10 cellular contexts compared by ENCODE assay signal in the genomic region with DNA sequence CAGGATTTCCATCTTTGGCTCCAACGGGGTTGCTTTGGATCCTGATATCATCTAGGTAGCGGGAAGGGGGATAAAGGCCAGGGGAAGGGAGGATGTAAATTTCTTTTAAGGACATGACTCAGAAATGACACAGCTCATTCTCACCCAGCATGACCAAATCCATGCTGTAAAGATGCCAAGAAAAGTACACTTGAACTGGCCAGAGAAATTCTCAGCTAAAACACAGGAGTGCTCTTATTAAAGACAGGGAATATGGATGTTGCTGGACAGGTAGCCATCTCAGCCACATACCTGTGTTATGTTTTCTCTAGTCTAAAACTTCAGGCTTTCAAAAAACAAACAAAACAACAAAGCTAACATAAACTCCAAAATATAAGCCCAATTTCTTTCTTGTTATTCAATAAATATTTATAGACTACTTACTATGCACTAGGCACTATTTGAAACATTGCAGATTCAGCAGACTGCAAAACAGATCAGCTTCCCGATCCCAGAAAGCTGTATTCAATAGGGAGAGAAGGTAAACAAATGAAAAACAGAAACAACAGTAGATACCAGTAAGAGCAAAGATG.
A peak's percentile ranks its signal among the peaks of the same experiment; 100 is the strongest.
DNase-seq lines count a peak whose midpoint lies in the region; ATAC-seq and TF ChIP-seq lines count a peak whose summit lies in the region.
"Had no signal": no experiment of that assay in that cellular context is flagged by ENCODE, and none has a peak within 500 bp of the region (broad histone marks: within the 10 kb centered on the region; RNA-seq: fewer than 3 reads in every experiment).

No MANE protein-coding gene starts in this region.

- peaks cover 10 to 13% of the 10 kb centered on the region in 2 donors for H3K27me3 Mint-ChIP-seq in CD8-positive, alpha-beta memory T cell

- no TSS peak for BruUV-seq in Panc1 (replicated peaks; lab: Mats Ljungman, UMichigan)

- WGBS in esophagus, 2 donors, result 12 to 28% methylated on average over 3 of the region's 3 CpGs

- POLR2A ChIA-PET in CD8-positive, alpha-beta memory T cell (lab: Charles Lee), result no interaction called here
- POLR2A ChIA-PET in Panc1 (lab: Charles Lee), result interaction anchor here (0.5 to 1.1 kb wide), 5 partner anchors 12 to 245 kb away, joined by 3 to 11 read pairs (median 4); no protein-coding TSS in a partner anchor

- no peaks in the 10 kb centered on the region for H3K4me1 ChIP-seq in CD8-positive, alpha-beta memory T cell (ENCODE audit: insufficient read depth, low read length)
- H3K4me1 ChIP-seq in Panc1 (ENCODE audit: control insufficient read depth, insufficient read depth, low read length) (peaks cover 16% of the 10 kb centered on the region), esophagus (ENCODE audit: control insufficient read depth in 2 of 2, insufficient read depth in 2 of 2, low read length in 1 of 2) (peaks cover 3% of the 10 kb centered on the region in 2 donors)

- peak overlapping the region; percentile 57 for H3K27ac ChIP-seq in CD8-positive, alpha-beta memory T cell (ENCODE audit: low read depth, low read length)
- peak overlapping the region; percentile 79 for H3K27ac ChIP-seq in Panc1 (ENCODE audit: low read length)
- peak overlapping the region; percentile 53 to 83 for H3K27ac ChIP-seq in esophagus (ENCODE audit: low read depth in 2 of 2, low read length in 1 of 2)

- no peak overlapping the region for H3K27ac Mint-ChIP-seq in CD8-positive, alpha-beta memory T cell

- H3K36me3 Mint-ChIP-seq in CD8-positive, alpha-beta memory T cell, result no peaks in the 10 kb centered on the region

- ATAC-seq in Panc1, result peak; percentile 95
- no peak for ATAC-seq in GM21367 (IDR thresholded peaks at IDR 0.05; ENCODE audit: unreplicated experiment)
- no peak for ATAC-seq in HG03442 (IDR thresholded peaks at IDR 0.05; ENCODE audit: unreplicated experiment)

- no peak for TF ChIP-seq CTCF in Panc1 (IDR thresholded peaks at IDR 0.05)

- in situ Hi-C loops in Panc1 (cut with HindIII; ENCODE audit: low pct_unique_long_range_greater_than_20kb, low sequenced_read_pairs), result no loop called here

- no peak overlapping the region for H3K4me3 Mint-ChIP-seq in CD8-positive, alpha-beta memory T cell

- no peaks in the 10 kb centered on the region for H3K9me3 ChIP-seq in CD8-positive, alpha-beta memory T cell (ENCODE audit: low read length)
- H3K9me3 ChIP-seq in Panc1 (ENCODE audit: control insufficient read depth, insufficient read depth, low read depth, low read length) (peaks cover 6% of the 10 kb centered on the region; the same call in 1 of the 2 replicates), esophagus (ENCODE audit: control insufficient read depth in 2 of 2, insufficient read depth in 1 of 2, low read depth in 1 of 2, low read length in 1 of 2) (no peaks in the 10 kb centered on the region)

- H3K9me3 Mint-ChIP-seq in CD8-positive, alpha-beta memory T cell, result no peaks in the 10 kb centered on the region

- intact Hi-C loops in Panc1 (cut with micrococcal nuclease; ENCODE audit: unreplicated experiment), result no loop called here

- CTCF ChIA-PET in CD8-positive, alpha-beta memory T cell (lab: Charles Lee), result no interaction called here
- CTCF ChIA-PET in Panc1 (lab: Charles Lee), result interaction anchor here (1.1 to 1.3 kb wide), 2 partner anchors 20 to 40 kb away, joined by 3 to 5 read pairs; no protein-coding TSS in a partner anchor

- no peaks in the 10 kb centered on the region for H3K4me1 Mint-ChIP-seq in CD8-positive, alpha-beta memory T cell

- no peaks in the 10 kb centered on the region for H3K36me3 ChIP-seq in CD8-positive, alpha-beta memory T cell (ENCODE audit: insufficient read depth, low read length)
- H3K36me3 ChIP-seq in Panc1 (ENCODE audit: control insufficient read depth, insufficient read depth, low read length) (no peaks in the 10 kb centered on the region), esophagus (ENCODE audit: control insufficient read depth in 2 of 2, insufficient read depth in 2 of 2, low read length in 1 of 2) (no peaks in the 10 kb centered on the region)

- no peaks in the 10 kb centered on the region for H3K27me3 ChIP-seq in CD8-positive, alpha-beta memory T cell (ENCODE audit: insufficient read depth, low read length, poor library complexity, severe bottlenecking)
- H3K27me3 ChIP-seq in Panc1 (ENCODE audit: control insufficient read depth, insufficient read depth, low read length), result no peaks in the 10 kb centered on the region
- no peaks in the 10 kb centered on the region for H3K27me3 ChIP-seq in esophagus (ENCODE audit: control insufficient read depth in 1 of 2, insufficient read depth in 2 of 2, low read length in 2 of 2)

- no peak overlapping the region for H3K4me3 ChIP-seq in CD8-positive, alpha-beta memory T cell (ENCODE audit: low read length)
- peak overlapping the region in 1 of 2 experiments; percentile 43; a peak in 3 of 4 replicates for H3K4me3 ChIP-seq in Panc1 (ENCODE audit: low read depth in 2 of 2, low read length in 2 of 2)
- H3K4me3 ChIP-seq in esophagus (ENCODE audit: low read depth in 1 of 2, low read length in 2 of 2), result no peak overlapping the region

- no peak for DNase-seq in CD8-positive, alpha-beta memory T cell
- DNase-seq in Panc1 (ENCODE audit: low read depth, low spot score) (peak; percentile 98), non-pigmented ciliary epithelial cell (ENCODE audit: low read depth) (peak; percentile 91), ecto neural progenitor cell (ENCODE audit: low spot score) (no peak)
- DNase-seq in stimulated activated CD4-positive, alpha-beta T cell treated with anti-CD3 and anti-CD28 coated beads, Interleukin-12 subunit alpha, Interleukin-12 subunit beta, amount 100 ng/mL, for 4 hours, result no peak
- DNase-seq: amygdala, NCI-H1417 had no signal

Comparison
In these comparisons a context has a peak if more than half of its experiments do, and no peak if none do; other contexts are left out.
1. DNase-seq: peak in Panc1 (single experiment) and non-pigmented ciliary epithelial cell (single experiment); none in CD8-positive, alpha-beta memory T cell (0 of 5), stimulated activated CD4-positive, alpha-beta T cell treated with anti-CD3 and anti-CD28 coated beads, Interleukin-12 subunit alpha, Interleukin-12 subunit beta, amount 100 ng/mL, for 4 hours (single experiment) and ecto neural progenitor cell (single experiment).
2. Peak in every context shown above with its lines, with median percentiles within 50 percentile points of each other: H3K27ac ChIP-seq.